8 cellular contexts compared by ENCODE assay signal in genomic region chr20:31570735-31571617, GRCh38. TPM values are rescaled to one million over a fixed set of nuclear protein-coding genes. Genes with fewer than 3 reads are reported as not detected.
DNase-seq lines count a peak whose midpoint lies in the region; ATAC-seq and TF ChIP-seq lines count a peak whose summit lies in the region.

No MANE protein-coding gene starts in this region.

- H3K36me3 ChIP-seq in WERI-Rb-1 (peaks cover 40% of the 10 kb centered on the region), stomach smooth muscle (ENCODE audit: control insufficient read depth in 2 of 2, insufficient read depth in 2 of 2, low read length in 2 of 2) (peaks cover 3 to 11% of the 10 kb centered on the region in 2 donors)

- H3K4me3 ChIP-seq in WERI-Rb-1 (ENCODE audit: low read depth, low read length) (no peak overlapping the region), stomach smooth muscle (ENCODE audit: low read length in 2 of 2) (no peak overlapping the region)

- H3K9ac ChIP-seq in stomach smooth muscle (ENCODE audit: low read length in 2 of 2), result no peak overlapping the region

- no peak for TF ChIP-seq CTCF in WERI-Rb-1 (IDR thresholded peaks at IDR 0.05; ENCODE audit: low read depth, low read length)

- H3K27me3 ChIP-seq in WERI-Rb-1 (ENCODE audit: insufficient read depth, low read depth, severe bottlenecking) (no peaks in the 10 kb centered on the region), stomach smooth muscle (ENCODE audit: control insufficient read depth in 1 of 2, insufficient read depth in 2 of 2, low read length in 2 of 2) (no peaks in the 10 kb centered on the region)

- DNase-seq in activated CD4-positive, alpha-beta T cell treated with anti-CD3 and anti-CD28 coated beads, Interleukin-2, amount 10 ng/mL, durations not matched to agents 24 days and 14 days, result peak; percentile 57
- no peak for DNase-seq in activated CD4-positive, alpha-beta T cell treated with anti-CD3 and anti-CD28 coated beads for 48 hours
- DNase-seq in WERI-Rb-1 (no peak), left lobe of liver (ENCODE audit: low spot score) (peak; percentile 54), MV-4-11 (lab: John Stamatoyannopoulos, UW) (no peak)

- peaks cover 28% of the 10 kb centered on the region for H3K4me1 Mint-ChIP-seq in activated CD4-positive, alpha-beta T cell treated with anti-CD3 and anti-CD28 coated beads, Interleukin-2, amount 10 ng/mL, durations not matched to agents 24 days and 14 days

- H3K9me3 ChIP-seq in WERI-Rb-1 (ENCODE audit: severe bottlenecking) (no peaks in the 10 kb centered on the region), stomach smooth muscle (ENCODE audit: control insufficient read depth in 2 of 2, low read length in 2 of 2) (no peaks in the 10 kb centered on the region)

- intact Hi-C loops in activated CD4-positive, alpha-beta T cell treated with anti-CD3 and anti-CD28 coated beads, Interleukin-2, amount 10 ng/mL, durations not matched to agents 24 days and 14 days (cut with micrococcal nuclease), result no loop called here

- H3K36me3 Mint-ChIP-seq in activated CD4-positive, alpha-beta T cell treated with anti-CD3 and anti-CD28 coated beads, Interleukin-2, amount 10 ng/mL, durations not matched to agents 24 days and 14 days (ENCODE audit: low read depth), result peaks cover 20% of the 10 kb centered on the region

- no peak for ATAC-seq in left lobe of liver
- ATAC-seq in GM18858 (IDR thresholded peaks at IDR 0.05; ENCODE audit: unreplicated experiment), result no peak
- ATAC-seq in GM21529 (IDR thresholded peaks at IDR 0.05; ENCODE audit: unreplicated experiment), result no peak

- no peaks in the 10 kb centered on the region for H3K9me3 Mint-ChIP-seq in activated CD4-positive, alpha-beta T cell treated with anti-CD3 and anti-CD28 coated beads, Interleukin-2, amount 10 ng/mL, durations not matched to agents 24 days and 14 days

- peak overlapping the region; percentile 95 for H3K27ac ChIP-seq in WERI-Rb-1
- H3K27ac ChIP-seq in stomach smooth muscle (ENCODE audit: low read length), result peak overlapping the region; percentile 60

- H3K27me3 Mint-ChIP-seq in activated CD4-positive, alpha-beta T cell treated with anti-CD3 and anti-CD28 coated beads, Interleukin-2, amount 10 ng/mL, durations not matched to agents 24 days and 14 days, result no peaks in the 10 kb centered on the region

- H3K4me1 ChIP-seq in stomach smooth muscle (ENCODE audit: control insufficient read depth, insufficient read depth, low read length), result peaks cover 25% of the 10 kb centered on the region

- H3K27ac Mint-ChIP-seq in activated CD4-positive, alpha-beta T cell treated with anti-CD3 and anti-CD28 coated beads, Interleukin-2, amount 10 ng/mL, durations not matched to agents 24 days and 14 days, result no peak overlapping the region

- no peak overlapping the region for H3K4me3 Mint-ChIP-seq in activated CD4-positive, alpha-beta T cell treated with anti-CD3 and anti-CD28 coated beads, Interleukin-2, amount 10 ng/mL, durations not matched to agents 24 days and 14 days

RNA-seq across cellular contexts. Expression of gene ID1, which starts 34.1 kb away (rescaled TPM):
- total RNA-seq in activated CD4-positive, alpha-beta T cell treated with anti-CD3 and anti-CD28 coated beads, Interleukin-2, amount 10 ng/mL, durations not matched to agents 24 days and 14 days, result 2.7 and 2.9 TPM in 2 replicates
- total RNA-seq in left lobe of liver, result 37.2 TPM

RNA-seq across cellular contexts. Expression of gene HM13, which starts 56.7 kb away (rescaled TPM):
- total RNA-seq in activated CD4-positive, alpha-beta T cell treated with anti-CD3 and anti-CD28 coated beads, Interleukin-2, amount 10 ng/mL, durations not matched to agents 24 days and 14 days, result 181 and 193 TPM in 2 replicates
- 147 TPM for total RNA-seq in left lobe of liver

Comparison
In these comparisons a context has a peak if more than half of its experiments do, and no peak if none do; other contexts are left out.
1. DNase-seq: peak in activated CD4-positive, alpha-beta T cell treated with anti-CD3 and anti-CD28 coated beads, Interleukin-2, amount 10 ng/mL, durations not matched to agents 24 days and 14 days (single experiment) and left lobe of liver (single experiment); none in activated CD4-positive, alpha-beta T cell treated with anti-CD3 and anti-CD28 coated beads for 48 hours (single experiment), WERI-Rb-1 (single experiment) and MV-4-11 (single experiment).